1 cellular context compared by ENCODE assay signal in the genomic region with DNA sequence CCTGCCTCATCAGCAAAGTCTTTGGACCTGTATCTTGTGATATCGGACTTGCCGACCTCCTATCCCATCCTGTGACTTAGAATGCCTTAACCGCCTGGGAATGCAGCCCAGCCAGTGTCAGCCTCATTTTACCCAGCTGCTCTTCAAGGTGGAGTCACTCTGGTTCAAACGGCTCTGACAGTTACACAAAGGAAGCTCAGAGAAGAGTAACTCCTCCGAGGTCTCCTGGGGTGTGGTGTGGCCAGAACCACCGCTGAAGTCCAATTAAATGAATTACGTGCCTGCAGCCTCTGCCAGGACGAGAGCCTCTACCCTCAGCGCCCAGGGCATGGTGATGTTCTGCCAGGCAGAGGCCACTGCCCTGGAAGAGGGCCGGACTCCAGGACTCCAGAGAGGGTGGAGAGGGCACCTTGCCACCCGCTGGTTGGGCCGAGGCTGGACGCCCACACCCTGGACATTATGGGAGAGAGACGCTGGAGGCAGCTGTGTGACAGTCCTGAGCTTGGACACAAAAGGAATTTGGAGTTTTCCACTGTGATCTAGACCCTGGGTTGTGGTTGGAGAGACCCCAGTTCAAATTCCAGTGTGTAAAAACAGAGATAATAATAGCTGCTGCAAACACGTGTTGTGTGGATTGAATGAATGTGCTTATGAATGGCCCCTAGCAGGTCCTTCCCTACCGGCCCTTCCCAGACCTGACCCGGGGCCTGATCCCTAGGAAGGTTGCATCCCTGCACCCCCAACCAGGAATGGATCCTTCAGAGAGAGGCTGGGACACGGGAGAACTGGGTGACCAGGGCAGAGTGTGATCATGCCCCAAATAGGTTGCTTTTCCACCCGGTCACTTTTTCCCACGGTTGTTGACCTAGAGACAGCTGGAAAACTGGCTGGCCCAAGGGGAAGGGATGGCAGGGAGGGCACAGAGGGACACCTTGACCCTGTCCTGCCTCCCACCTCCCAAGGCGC.
TF ChIP-seq lines count a peak whose summit lies in the region.

No MANE protein-coding gene starts in this region.

TF ChIP-seq in H1, 55 proteins besides CTCF, POLR2A, EP300 and RAD21:
- TF ChIP-seq BCL11A (IDR thresholded peaks at IDR 0.05; ENCODE audit: low read depth in 2 of 2, low read length in 2 of 2) (no peak), CEBPB (IDR thresholded peaks at IDR 0.05; ENCODE audit: low read depth, low read length) (no peak), JUND (IDR thresholded peaks at IDR 0.05; ENCODE audit: low read length) (no peak), CHD1 (IDR thresholded peaks at IDR 0.05; ENCODE audit: low read depth, low read length) (no peak), CBX8 (IDR thresholded peaks at IDR 0.05; ENCODE audit: borderline replicate concordance, low read depth, low read length) (no peak), POU5F1 (IDR thresholded peaks at IDR 0.05; ENCODE audit: low read depth, low read length) (no peak), FOSL1 (IDR thresholded peaks at IDR 0.05; ENCODE audit: insufficient read depth, low read depth, low read length) (no peak), KDM1A (IDR thresholded peaks at IDR 0.05; ENCODE audit: borderline replicate concordance, low read length) (no peak), NRF1 (IDR thresholded peaks at IDR 0.05; ENCODE audit: low read depth, low read length) (no peak), CTBP2 (IDR thresholded peaks at IDR 0.05; ENCODE audit: borderline replicate concordance, insufficient read depth, insufficient read length, low read length) (no peak), SIN3A (conservative IDR thresholded peaks at IDR 0.05 in 1 of 2, IDR thresholded peaks at IDR 0.05 in 1 of 2; ENCODE audit: low read depth in 1 of 2, low read length in 2 of 2) (no peak), TEAD4 (IDR thresholded peaks at IDR 0.05; ENCODE audit: low read depth, low read length) (no peak), PHF8 (conservative IDR thresholded peaks at IDR 0.05; ENCODE audit: low read depth, low read length) (no peak)
- TF ChIP-seq, protein P1, sequence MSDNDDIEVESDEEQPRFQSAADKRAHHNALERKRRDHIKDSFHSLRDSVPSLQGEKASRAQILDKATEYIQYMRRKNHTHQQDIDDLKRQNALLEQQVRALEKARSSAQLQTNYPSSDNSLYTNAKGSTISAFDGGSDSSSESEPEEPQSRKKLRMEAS (IDR thresholded peaks at IDR 0.05) = no peak
- TF ChIP-seq, protein P2, sequence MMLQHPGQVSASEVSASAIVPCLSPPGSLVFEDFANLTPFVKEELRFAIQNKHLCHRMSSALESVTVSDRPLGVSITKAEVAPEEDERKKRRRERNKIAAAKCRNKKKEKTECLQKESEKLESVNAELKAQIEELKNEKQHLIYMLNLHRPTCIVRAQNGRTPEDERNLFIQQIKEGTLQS (IDR thresholded peaks at IDR 0.05; ENCODE audit: insufficient read depth, low read depth, low read length) = no peak
TF ChIP-seq in H1: peak in this region for 0.
